In genomic region chrX:24343719-24344118, GRCh38 we compare ENCODE assay signal across 10 cellular contexts. TPM values are rescaled to one million over a fixed set of nuclear protein-coding genes. Genes with fewer than 3 reads are reported as not detected.
DNase-seq lines count a peak whose midpoint lies in the region; ATAC-seq, FAIRE-seq and TF ChIP-seq lines count a peak whose summit lies in the region.
"Had no signal": no experiment of that assay in that cellular context is flagged by ENCODE, and none has a peak within 500 bp of the region (broad histone marks: within the 10 kb centered on the region; RNA-seq: fewer than 3 reads in every experiment).

No MANE protein-coding gene starts in this region.

- no peak overlapping the region for H3K4me3 ChIP-seq in small intestine (ENCODE audit: low read depth in 1 of 2, low read length in 2 of 2)

- H3K27me3 ChIP-seq in small intestine (ENCODE audit: control insufficient read depth in 2 of 2, insufficient read depth in 2 of 2, low read length in 2 of 2): no peaks in the 10 kb centered on the region

- DNase-seq in activated naive CD4-positive, alpha-beta T cell treated with anti-CD3 and anti-CD28 coated beads, Interleukin-2, amount 10 ng/mL, durations not matched to agents 7 days and 5 days: no peak
- peak in 1 of 2 donors; percentile 10 for DNase-seq in stimulated activated naive CD8-positive, alpha-beta T cell treated with anti-CD3 and anti-CD28 coated beads, Interleukin-15, amount 100 ng/mL, for 72 hours
- no peak for DNase-seq in small intestine
- no peak for DNase-seq in posterior cingulate gyrus
- DNase-seq: AML-193, NCI-H1417 treated with DMSO at 0.1 percent for 48 hours had no signal

- no peak overlapping the region for H3K27ac Mint-ChIP-seq in activated naive CD4-positive, alpha-beta T cell treated with anti-CD3 and anti-CD28 coated beads, Interleukin-2, amount 50 U/mL, for 24 hours
- H3K27ac Mint-ChIP-seq in activated naive CD4-positive, alpha-beta T cell treated with anti-CD3 and anti-CD28 coated beads, Interleukin-2, amount 10 ng/mL, durations not matched to agents 7 days and 5 days: no peak overlapping the region
- peak overlapping the region; percentile 45 for H3K27ac Mint-ChIP-seq in T-helper 1 cell treated with Interleukin-12 subunit alpha and Interleukin-12 subunit beta and Interleukin-4 antibody, amounts not matched to agents 30 μg/mL and 1 μg/mL, for 36 hours
- H3K27ac Mint-ChIP-seq in stimulated activated naive CD8-positive, alpha-beta T cell treated with anti-CD3 and anti-CD28 coated beads, Interleukin-15, amount 100 ng/mL, for 72 hours: no peak overlapping the region

- TF ChIP-seq POLR2A in GM18505 (IDR thresholded peaks at IDR 0.05; ENCODE audit: borderline replicate concordance, extremely low read depth, insufficient read depth, insufficient read length): no peak

- intact Hi-C loops in posterior cingulate gyrus (cut with DNase I): no loop called here

- FAIRE-seq in small intestine (lab: Jason Lieb, UNC): no peak

- CTCF ChIA-PET in activated naive CD4-positive, alpha-beta T cell treated with anti-CD3 and anti-CD28 coated beads, Interleukin-2, amount 10 ng/mL, durations not matched to agents 7 days and 5 days (lab: Charles Lee): interaction anchor here (0.9 to 1.2 kb wide), 2 partner anchors 27 to 155 kb away, joined by 3 to 4 read pairs; no protein-coding TSS in a partner anchor

- H3K27me3 Mint-ChIP-seq in activated naive CD4-positive, alpha-beta T cell treated with anti-CD3 and anti-CD28 coated beads, Interleukin-2, amount 50 U/mL, for 24 hours: peaks cover 1% of the 10 kb centered on the region
- H3K27me3 Mint-ChIP-seq in activated naive CD4-positive, alpha-beta T cell treated with anti-CD3 and anti-CD28 coated beads, Interleukin-2, amount 10 ng/mL, durations not matched to agents 7 days and 5 days: no peaks in the 10 kb centered on the region
- H3K27me3 Mint-ChIP-seq in T-helper 1 cell treated with Interleukin-12 subunit alpha and Interleukin-12 subunit beta and Interleukin-4 antibody, amounts not matched to agents 30 μg/mL and 1 μg/mL, for 36 hours (ENCODE audit: low read depth): no peaks in the 10 kb centered on the region
- H3K27me3 Mint-ChIP-seq in stimulated activated naive CD8-positive, alpha-beta T cell treated with anti-CD3 and anti-CD28 coated beads, Interleukin-15, amount 100 ng/mL, for 72 hours: peaks cover 10% of the 10 kb centered on the region

- WGBS in small intestine, 3 donors: 73 to 88% (median 75%) methylated on average over 9 of the region's 9 CpGs

- no peak overlapping the region for H3K27ac ChIP-seq in small intestine (ENCODE audit: low read depth in 1 of 2, low read length in 1 of 2)

- no peaks in the 10 kb centered on the region for H3K9me3 Mint-ChIP-seq in activated naive CD4-positive, alpha-beta T cell treated with anti-CD3 and anti-CD28 coated beads, Interleukin-2, amount 50 U/mL, for 24 hours
- no peaks in the 10 kb centered on the region for H3K9me3 Mint-ChIP-seq in activated naive CD4-positive, alpha-beta T cell treated with anti-CD3 and anti-CD28 coated beads, Interleukin-2, amount 10 ng/mL, durations not matched to agents 7 days and 5 days
- H3K9me3 Mint-ChIP-seq in T-helper 1 cell treated with Interleukin-12 subunit alpha and Interleukin-12 subunit beta and Interleukin-4 antibody, amounts not matched to agents 30 μg/mL and 1 μg/mL, for 36 hours: no peaks in the 10 kb centered on the region
- H3K9me3 Mint-ChIP-seq in stimulated activated naive CD8-positive, alpha-beta T cell treated with anti-CD3 and anti-CD28 coated beads, Interleukin-15, amount 100 ng/mL, for 72 hours: no peaks in the 10 kb centered on the region

- peak overlapping the region; percentile 12 for H3K4me3 Mint-ChIP-seq in activated naive CD4-positive, alpha-beta T cell treated with anti-CD3 and anti-CD28 coated beads, Interleukin-2, amount 50 U/mL, for 24 hours
- H3K4me3 Mint-ChIP-seq in activated naive CD4-positive, alpha-beta T cell treated with anti-CD3 and anti-CD28 coated beads, Interleukin-2, amount 10 ng/mL, durations not matched to agents 7 days and 5 days: no peak overlapping the region
- peak overlapping the region; percentile 29 for H3K4me3 Mint-ChIP-seq in T-helper 1 cell treated with Interleukin-12 subunit alpha and Interleukin-12 subunit beta and Interleukin-4 antibody, amounts not matched to agents 30 μg/mL and 1 μg/mL, for 36 hours
- H3K4me3 Mint-ChIP-seq in stimulated activated naive CD8-positive, alpha-beta T cell treated with anti-CD3 and anti-CD28 coated beads, Interleukin-15, amount 100 ng/mL, for 72 hours: peak overlapping the region; percentile 42 to 61

- no peaks in the 10 kb centered on the region for H3K4me1 ChIP-seq in small intestine (ENCODE audit: control insufficient read depth in 2 of 2, insufficient read depth in 1 of 2, low read depth in 1 of 2, low read length in 1 of 2)

- ATAC-seq in HG02884 (IDR thresholded peaks at IDR 0.05; ENCODE audit: unreplicated experiment) (peak; percentile 87), GM18505 (IDR thresholded peaks at IDR 0.05; ENCODE audit: unreplicated experiment) (no peak)
- peak; percentile 67 for ATAC-seq in stimulated activated naive CD8-positive, alpha-beta T cell treated with anti-CD3 and anti-CD28 coated beads, Interleukin-15, amount 100 ng/mL, for 72 hours

- no peaks in the 10 kb centered on the region for H3K9me3 ChIP-seq in small intestine (ENCODE audit: control insufficient read depth, low read depth)

- no peaks in the 10 kb centered on the region for H3K36me3 ChIP-seq in small intestine (ENCODE audit: control insufficient read depth in 2 of 2, insufficient read depth in 2 of 2, low read length in 2 of 2)

- H3K4me1 Mint-ChIP-seq in activated naive CD4-positive, alpha-beta T cell treated with anti-CD3 and anti-CD28 coated beads, Interleukin-2, amount 50 U/mL, for 24 hours: peaks cover 7% of the 10 kb centered on the region
- H3K4me1 Mint-ChIP-seq in activated naive CD4-positive, alpha-beta T cell treated with anti-CD3 and anti-CD28 coated beads, Interleukin-2, amount 10 ng/mL, durations not matched to agents 7 days and 5 days: peaks cover 5% of the 10 kb centered on the region
- peaks cover 22% of the 10 kb centered on the region for H3K4me1 Mint-ChIP-seq in T-helper 1 cell treated with Interleukin-12 subunit alpha and Interleukin-12 subunit beta and Interleukin-4 antibody, amounts not matched to agents 30 μg/mL and 1 μg/mL, for 36 hours (ENCODE audit: low read depth)
- H3K4me1 Mint-ChIP-seq in stimulated activated naive CD8-positive, alpha-beta T cell treated with anti-CD3 and anti-CD28 coated beads, Interleukin-15, amount 100 ng/mL, for 72 hours: peaks cover 6% of the 10 kb centered on the region

- no peaks in the 10 kb centered on the region for H3K36me3 Mint-ChIP-seq in activated naive CD4-positive, alpha-beta T cell treated with anti-CD3 and anti-CD28 coated beads, Interleukin-2, amount 50 U/mL, for 24 hours
- H3K36me3 Mint-ChIP-seq in activated naive CD4-positive, alpha-beta T cell treated with anti-CD3 and anti-CD28 coated beads, Interleukin-2, amount 10 ng/mL, durations not matched to agents 7 days and 5 days: no peaks in the 10 kb centered on the region
- no peaks in the 10 kb centered on the region for H3K36me3 Mint-ChIP-seq in T-helper 1 cell treated with Interleukin-12 subunit alpha and Interleukin-12 subunit beta and Interleukin-4 antibody, amounts not matched to agents 30 μg/mL and 1 μg/mL, for 36 hours (ENCODE audit: low read depth)

RNA-seq across cellular contexts. Expression of gene SUPT20HL1, which starts 16.7 kb away (rescaled TPM):
- polyA plus RNA-seq in small intestine: not detected

RNA-seq across cellular contexts. Expression of gene SUPT20HL2, which starts 29.9 kb away (rescaled TPM):
- polyA plus RNA-seq in small intestine: not detected
